Comparison of ENCODE assay signal across 14 cellular contexts in genomic region chr21:38244407-38244787, GRCh38. TPM values are rescaled to one million over a fixed set of nuclear protein-coding genes. Genes with fewer than 3 reads are reported as not detected.
DNase-seq lines count a peak whose midpoint lies in the region; ATAC-seq and TF ChIP-seq lines count a peak whose summit lies in the region.
"Had no signal": no experiment of that assay in that cellular context is flagged by ENCODE, and none has a peak within 500 bp of the region (broad histone marks: within the 10 kb centered on the region; RNA-seq: fewer than 3 reads in every experiment).

No MANE protein-coding gene starts in this region.

- H3K27ac Mint-ChIP-seq in T-helper 2 cell treated with Interferon-gamma antibody and Interleukin-4, amounts not matched to agents 5 μg/mL and 100 μg/mL, for 36 hours: peak overlapping the region; percentile 63

- POLR2A ChIA-PET in PC-3 (lab: Charles Lee; ENCODE audit: unreplicated experiment): no interaction called here

- no peak overlapping the region for H2BK120ac ChIP-seq in trophoblast cell (ENCODE audit: insufficient read depth, low read length, poor library complexity)

- no peaks in the 10 kb centered on the region for H3K9me3 Mint-ChIP-seq in T-helper 2 cell treated with Interferon-gamma antibody and Interleukin-4, amounts not matched to agents 5 μg/mL and 100 μg/mL, for 36 hours

- no peaks in the 10 kb centered on the region for H3K36me3 Mint-ChIP-seq in T-helper 2 cell treated with Interferon-gamma antibody and Interleukin-4, amounts not matched to agents 5 μg/mL and 100 μg/mL, for 36 hours (ENCODE audit: low read depth)

- H3K79me2 ChIP-seq in PC-3 (ENCODE audit: low read length): no peaks in the 10 kb centered on the region
- H3K79me2 ChIP-seq in trophoblast cell (ENCODE audit: control insufficient read depth, insufficient read depth, low read length, poor library complexity): no peaks in the 10 kb centered on the region

- no peak for ATAC-seq in PC-3
- no peak for ATAC-seq in HG02678 (IDR thresholded peaks at IDR 0.05; ENCODE audit: unreplicated experiment)

- no peak for DNase-seq in T-helper 2 cell treated with Interferon-gamma antibody and Interleukin-4, amounts not matched to agents 5 μg/mL and 100 μg/mL, for 36 hours (ENCODE audit: low spot score)
- DNase-seq in T-helper 2 cell: no peak
- DNase-seq in PC-3: no peak
- no peak for DNase-seq in ascending aorta (ENCODE audit: low spot score in 2 of 2)
- DNase-seq in trophoblast cell: peak; percentile 42 to 78
- DNase-seq in pons (ENCODE audit: low spot score): no peak
- DNase-seq in hepatic stellate cell (ENCODE audit: low spot score): no peak
- DNase-seq: DMS53; effector CD8-positive, alpha-beta T cell; NCI-H2171 treated with DMSO at 0.1 percent for 48 hours; thyroid gland had no signal

- peaks cover 31% of the 10 kb centered on the region for H3K4me1 Mint-ChIP-seq in T-helper 2 cell treated with Interferon-gamma antibody and Interleukin-4, amounts not matched to agents 5 μg/mL and 100 μg/mL, for 36 hours (ENCODE audit: low read depth)

- intact Hi-C loops in PC-3 (cut with micrococcal nuclease) (no loop called here), ascending aorta (cut with DNase I) (no loop called here)

- TF ChIP-seq CTCF in PC-3 (conservative IDR thresholded peaks at IDR 0.05; ENCODE audit: low read depth, low read length) (no peak), ascending aorta (IDR thresholded peaks at IDR 0.05) (no peak)

- H3K27me3 Mint-ChIP-seq in T-helper 2 cell treated with Interferon-gamma antibody and Interleukin-4, amounts not matched to agents 5 μg/mL and 100 μg/mL, for 36 hours (ENCODE audit: low read depth): peaks cover 39% of the 10 kb centered on the region

- H3K4ac ChIP-seq in trophoblast cell (ENCODE audit: low read depth, low read length): no peak overlapping the region

- H2AK5ac ChIP-seq in trophoblast cell (ENCODE audit: low read length): no peak overlapping the region

- H3K4me1 ChIP-seq in PC-3 (ENCODE audit: insufficient read depth, low read length) (peaks cover 16% of the 10 kb centered on the region), ascending aorta (peaks cover 19 to 23% of the 10 kb centered on the region in 2 donors), trophoblast cell (ENCODE audit: control insufficient read depth in 1 of 2, insufficient read depth in 2 of 2, low read length in 2 of 2) (peaks cover 0 to 10% of the 10 kb centered on the region in 2 experiments)

- CTCF ChIA-PET in PC-3 (lab: Charles Lee): interaction anchor here (1.0 kb wide), 1 partner anchor 25 kb away, joined by 4 read pairs; no protein-coding TSS in a partner anchor

- no CpG with 5 or more reads among the region's 2 CpGs for WGBS in trophoblast cell (ENCODE audit: extremely low coverage, insufficient coverage, insufficient read length)

- no peak overlapping the region for H4K8ac ChIP-seq in trophoblast cell (ENCODE audit: low read depth, low read length)

- no peak overlapping the region for H3K18ac ChIP-seq in trophoblast cell (ENCODE audit: low read length)

- BruUV-seq in PC-3 (replicated peaks; lab: Mats Ljungman, UMichigan): no TSS peak

- no peak overlapping the region for H3K4me2 ChIP-seq in PC-3 (ENCODE audit: low read length)
- no peak overlapping the region for H3K4me2 ChIP-seq in trophoblast cell (ENCODE audit: low read length)

- H4K12ac ChIP-seq in trophoblast cell (ENCODE audit: low read depth, low read length): no peak overlapping the region

- H3K36me3 ChIP-seq in PC-3 (ENCODE audit: low read depth, low read length): no peaks in the 10 kb centered on the region
- H3K36me3 ChIP-seq in ascending aorta: no peaks in the 10 kb centered on the region
- no peaks in the 10 kb centered on the region for H3K36me3 ChIP-seq in trophoblast cell (ENCODE audit: control insufficient read depth in 1 of 2, insufficient read depth in 2 of 2, low read length in 2 of 2)
- H3K36me3 ChIP-seq: thyroid gland had no signal

- H3K23ac ChIP-seq in trophoblast cell (ENCODE audit: low read length): no peak overlapping the region

- H3K27ac ChIP-seq in PC-3 (ENCODE audit: low read length) (peak overlapping the region; percentile 72), ascending aorta (peak overlapping the region; percentile 70 to 87), trophoblast cell (ENCODE audit: low read depth, low read length) (no peak overlapping the region)
- H3K27ac ChIP-seq: HL-60, thyroid gland had no signal

- H4K91ac ChIP-seq in trophoblast cell (ENCODE audit: low read depth, low read length): no peak overlapping the region

- H3K4me3 ChIP-seq in PC-3 (ENCODE audit: low read length): no peak overlapping the region
- H3K4me3 ChIP-seq in ascending aorta: no peak overlapping the region
- H3K4me3 ChIP-seq in trophoblast cell (ENCODE audit: low read depth, low read length): no peak overlapping the region
- H3K4me3 ChIP-seq: thyroid gland had no signal

- no peaks in the 10 kb centered on the region for H3F3A ChIP-seq in PC-3 (ENCODE audit: low read length, unreplicated experiment)

- no peaks in the 10 kb centered on the region for H3K79me1 ChIP-seq in trophoblast cell (ENCODE audit: low read length)

- no peak overlapping the region for H2BK5ac ChIP-seq in trophoblast cell (ENCODE audit: low read depth, low read length, poor library complexity)

- no peaks in the 10 kb centered on the region for H3K9me2 ChIP-seq in PC-3 (replicated peaks; ENCODE audit: low read length)

- H3K14ac ChIP-seq in trophoblast cell (ENCODE audit: low read length): no peak overlapping the region

- H3K9me3 ChIP-seq in PC-3 (ENCODE audit: low read length) (no peaks in the 10 kb centered on the region), ascending aorta (no peaks in the 10 kb centered on the region), trophoblast cell (ENCODE audit: insufficient read depth, low read depth, low read length) (no peaks in the 10 kb centered on the region)
- H3K9me3 ChIP-seq: thyroid gland had no signal

- peak overlapping the region; percentile 64 for H3K4me3 Mint-ChIP-seq in T-helper 2 cell treated with Interferon-gamma antibody and Interleukin-4, amounts not matched to agents 5 μg/mL and 100 μg/mL, for 36 hours
- H3K4me3 Mint-ChIP-seq: nephron had no signal

- H2AFZ ChIP-seq in PC-3 (ENCODE audit: low read length) (no peak overlapping the region), trophoblast cell (ENCODE audit: insufficient read depth, low read length, poor library complexity) (no peak overlapping the region)

- H2BK12ac ChIP-seq in trophoblast cell (ENCODE audit: low read length): peak overlapping the region; percentile 10

- H3K27me3 ChIP-seq in PC-3 (ENCODE audit: low read length): no peaks in the 10 kb centered on the region
- no peaks in the 10 kb centered on the region for H3K27me3 ChIP-seq in ascending aorta
- no peaks in the 10 kb centered on the region for H3K27me3 ChIP-seq in trophoblast cell (ENCODE audit: insufficient read depth, low read length)
- H3K27me3 ChIP-seq: thyroid gland had no signal

- H3K9ac ChIP-seq in PC-3 (ENCODE audit: low read length): peak overlapping the region; percentile 8; the same call in 1 of the 2 replicates
- no peak overlapping the region for H3K9ac ChIP-seq in trophoblast cell (ENCODE audit: low read length)

- no peaks in the 10 kb centered on the region for H4K20me1 ChIP-seq in PC-3 (ENCODE audit: low read length)

RNA-seq across cellular contexts. Expression of gene KCNJ15, which starts 12.4 kb away (rescaled TPM):
- total RNA-seq in PC-3 (2014; rRNA removed) (0.26 TPM in 1 of 2 replicates, not detected in the other), ascending aorta (17.5 TPM)
- polyA plus RNA-seq in trophoblast cell (2013): 2.3 and 2.5 TPM in 2 replicates

Comparison
In these comparisons a context has a peak if more than half of its experiments do, and no peak if none do; other contexts are left out.
1. DNase-seq: peak in trophoblast cell (2 of 2); none in T-helper 2 cell treated with Interferon-gamma antibody and Interleukin-4, amounts not matched to agents 5 μg/mL and 100 μg/mL, for 36 hours (single experiment), T-helper 2 cell (0 of 5), PC-3 (single experiment), ascending aorta (0 of 2), pons (single experiment) and hepatic stellate cell (single experiment).
2. RNA of gene KCNJ15, which starts 12.4 kb away (total RNA-seq): 17.5 TPM in ascending aorta (single experiment); 0.26 TPM in PC-3; every median in the first group is over 10 times any median in the second.